Comparison of ENCODE assay signal across 12 cellular contexts in genomic region chr15:33152502-33153109, GRCh38. TPM values are rescaled to one million over a fixed set of nuclear protein-coding genes. Genes with fewer than 3 reads are reported as not detected.
DNase-seq lines count a peak whose midpoint lies in the region; ATAC-seq and TF ChIP-seq lines count a peak whose summit lies in the region.
"Had no signal": no experiment of that assay in that cellular context is flagged by ENCODE, and none has a peak within 500 bp of the region (broad histone marks: within the 10 kb centered on the region; RNA-seq: fewer than 3 reads in every experiment).

No MANE protein-coding gene starts in this region.

- CTCF ChIA-PET in activated CD4-positive, alpha-beta memory T cell treated with anti-CD3 and anti-CD28 coated beads for 36 hours (lab: Charles Lee): no interaction called here

- no CpG with 5 or more reads among the region's 5 CpGs for WGBS in mesendoderm (ENCODE audit: extremely low coverage, insufficient coverage, low lambda C conversion rate)

- H3K27me3 Mint-ChIP-seq in CD14-positive monocyte (ENCODE audit: low read depth in 3 of 3) (peaks cover 0 to 2% (median 2%) of the 10 kb centered on the region in 3 donors), nephron (ENCODE audit: low read depth) (no peaks in the 10 kb centered on the region), natural killer cell (ENCODE audit: low read depth in 2 of 2) (peaks cover 15 to 37% of the 10 kb centered on the region in 2 donors)
- peaks cover 7% of the 10 kb centered on the region for H3K27me3 Mint-ChIP-seq in activated CD4-positive, alpha-beta memory T cell treated with anti-CD3 and anti-CD28 coated beads for 36 hours
- H3K27me3 Mint-ChIP-seq: CD4-positive, alpha-beta T cell had no signal

- H4K5ac ChIP-seq in mesendoderm (ENCODE audit: low read length): no peak overlapping the region

- H3K4me1 Mint-ChIP-seq in CD14-positive monocyte (peaks cover 80% of the 10 kb centered on the region), nephron (peaks cover 12% of the 10 kb centered on the region), natural killer cell (peaks cover 13 to 24% of the 10 kb centered on the region in 2 donors)
- peaks cover 8% of the 10 kb centered on the region for H3K4me1 Mint-ChIP-seq in activated CD4-positive, alpha-beta memory T cell treated with anti-CD3 and anti-CD28 coated beads for 36 hours (ENCODE audit: low read depth)
- H3K4me1 Mint-ChIP-seq: endodermal cell had no signal

- DNase-seq in CD14-positive monocyte (ENCODE audit: low spot score) (no peak), RPMI7951 (ENCODE audit: low read depth) (peak; percentile 77), epithelial cell of proximal tubule (ENCODE audit: low read depth) (peak; percentile 46), mesendoderm (no peak), natural killer cell (no peak)
- no peak for DNase-seq in activated CD4-positive, alpha-beta memory T cell treated with anti-CD3 and anti-CD28 coated beads for 36 hours
- DNase-seq: CD4-positive, alpha-beta T cell; endodermal cell; NCI-H2029 had no signal

- H3K4ac ChIP-seq in mesendoderm (ENCODE audit: low read depth, low read length): no peak overlapping the region

- intact Hi-C loops in CD14-positive monocyte (cut with micrococcal nuclease): loop anchor here in 1 of 2 donors (5.0 kb wide), 1 partner anchor 45 kb away; no protein-coding TSS in a partner anchor
- intact Hi-C loops in natural killer cell (cut with micrococcal nuclease): no loop called here
- intact Hi-C loops in activated CD4-positive, alpha-beta memory T cell treated with anti-CD3 and anti-CD28 coated beads for 36 hours (cut with micrococcal nuclease): no loop called here

- H2BK15ac ChIP-seq in mesendoderm (replicated peaks; ENCODE audit: low read depth): no peak overlapping the region

- no peaks in the 10 kb centered on the region for H3K27me3 ChIP-seq in mesendoderm (ENCODE audit: insufficient read depth, low read length, poor library complexity)

- no peak overlapping the region for H4K8ac ChIP-seq in mesendoderm (ENCODE audit: low read depth, low read length)

- no peaks in the 10 kb centered on the region for H3K79me1 ChIP-seq in mesendoderm (ENCODE audit: low read length)

- no peak overlapping the region for H3K4me3 ChIP-seq in epithelial cell of proximal tubule (ENCODE audit: low read depth, low read length)
- no peak overlapping the region for H3K4me3 ChIP-seq in mesendoderm (ENCODE audit: low read length)

- no peak for TF ChIP-seq CTCF in CD14-positive monocyte (IDR thresholded peaks at IDR 0.05)
- TF ChIP-seq CTCF in epithelial cell of proximal tubule (conservative IDR thresholded peaks at IDR 0.05; ENCODE audit: low read depth, low read length): no peak
- no peak for TF ChIP-seq CTCF in nephron (IDR thresholded peaks at IDR 0.05; ENCODE audit: unreplicated experiment in 3 of 3)
- no peak for TF ChIP-seq CTCF in natural killer cell (IDR thresholded peaks at IDR 0.05)

- H3K56ac ChIP-seq in mesendoderm (ENCODE audit: low read length): no peak overlapping the region

- no peak overlapping the region for H2BK5ac ChIP-seq in mesendoderm (ENCODE audit: low read length)

- H3K79me2 ChIP-seq in mesendoderm (ENCODE audit: control insufficient read depth, insufficient read depth, low read length): no peaks in the 10 kb centered on the region

- H3K27ac Mint-ChIP-seq in CD14-positive monocyte (peak overlapping the region; percentile 69 to 98 (median 94)), nephron (peak overlapping the region in 2 of 3 experiments; percentile 13 to 95), natural killer cell (no peak overlapping the region)
- H3K27ac Mint-ChIP-seq in activated CD4-positive, alpha-beta memory T cell treated with anti-CD3 and anti-CD28 coated beads for 36 hours: no peak overlapping the region
- H3K27ac Mint-ChIP-seq: CD4-positive, alpha-beta T cell; endodermal cell; T-helper 1 cell treated with Interleukin-12 subunit alpha and Interleukin-12 subunit beta and Interleukin-4 antibody, amounts not matched to agents 30 μg/mL and 1 μg/mL, for 36 hours had no signal

- POLR2A ChIA-PET in activated CD4-positive, alpha-beta memory T cell treated with anti-CD3 and anti-CD28 coated beads for 36 hours (lab: Charles Lee): no interaction called here

- H3K23ac ChIP-seq in mesendoderm (ENCODE audit: low read length): no peak overlapping the region

- H3K4me3 Mint-ChIP-seq in CD14-positive monocyte (peak overlapping the region; percentile 45 to 78), nephron (peak overlapping the region in 1 of 3 experiments; percentile 17), natural killer cell (no peak overlapping the region)
- no peak overlapping the region for H3K4me3 Mint-ChIP-seq in activated CD4-positive, alpha-beta memory T cell treated with anti-CD3 and anti-CD28 coated beads for 36 hours
- H3K4me3 Mint-ChIP-seq: CD4-positive, alpha-beta T cell; endodermal cell; T-helper 1 cell treated with Interleukin-12 subunit alpha and Interleukin-12 subunit beta and Interleukin-4 antibody, amounts not matched to agents 30 μg/mL and 1 μg/mL, for 36 hours had no signal

- H2AK5ac ChIP-seq in mesendoderm (ENCODE audit: low read length): no peak overlapping the region

- no peak overlapping the region for H3K18ac ChIP-seq in mesendoderm (ENCODE audit: low read length)

- no peak overlapping the region for H3K4me2 ChIP-seq in mesendoderm (ENCODE audit: low read length)

- no peak overlapping the region for H3K9ac ChIP-seq in mesendoderm (ENCODE audit: low read length)

- peaks cover 0 to 4% (median 0%) of the 10 kb centered on the region in 7 donors for H3K9me3 Mint-ChIP-seq in CD14-positive monocyte
- no peaks in the 10 kb centered on the region for H3K9me3 Mint-ChIP-seq in nephron
- H3K9me3 Mint-ChIP-seq in natural killer cell: no peaks in the 10 kb centered on the region
- no peaks in the 10 kb centered on the region for H3K9me3 Mint-ChIP-seq in activated CD4-positive, alpha-beta memory T cell treated with anti-CD3 and anti-CD28 coated beads for 36 hours
- H3K9me3 Mint-ChIP-seq: CD4-positive, alpha-beta T cell; endodermal cell; T-helper 1 cell treated with Interleukin-12 subunit alpha and Interleukin-12 subunit beta and Interleukin-4 antibody, amounts not matched to agents 30 μg/mL and 1 μg/mL, for 36 hours had no signal

- no peaks in the 10 kb centered on the region for H3K4me1 ChIP-seq in mesendoderm (ENCODE audit: control insufficient read depth, low read depth, low read length)

- peaks cover 0 to 3% of the 10 kb centered on the region in 2 donors for H3K36me3 Mint-ChIP-seq in CD14-positive monocyte
- no peaks in the 10 kb centered on the region for H3K36me3 Mint-ChIP-seq in nephron (ENCODE audit: low read depth)
- no peaks in the 10 kb centered on the region for H3K36me3 Mint-ChIP-seq in natural killer cell
- no peaks in the 10 kb centered on the region for H3K36me3 Mint-ChIP-seq in activated CD4-positive, alpha-beta memory T cell treated with anti-CD3 and anti-CD28 coated beads for 36 hours

- H3K36me3 ChIP-seq in mesendoderm (ENCODE audit: control insufficient read depth, insufficient read depth, low read length): no peaks in the 10 kb centered on the region

- H3K27ac ChIP-seq in mesendoderm (ENCODE audit: low read depth, low read length): no peak overlapping the region

- ATAC-seq in natural killer cell (no peak), HG03457 (IDR thresholded peaks at IDR 0.05; ENCODE audit: unreplicated experiment) (no peak)

- no peak overlapping the region for H2BK120ac ChIP-seq in mesendoderm (ENCODE audit: low read depth, low read length)

RNA-seq across cellular contexts. Expression of gene FMN1, which starts 41.9 kb away (rescaled TPM):
- under 1 TPM; 0.28 to 0.34 TPM for polyA plus RNA-seq in CD14-positive monocyte
- 5.0 and 5.8 TPM in 2 replicates for total RNA-seq in RPMI7951 (2014; rRNA removed; shearing (Covaris generic))
- 2.7 and 4.3 TPM in 2 replicates for total RNA-seq in epithelial cell of proximal tubule
- 1.7 TPM for polyA plus RNA-seq in mesendoderm (2013, experiment 1 of 2)
- 1.3 TPM for polyA plus RNA-seq in mesendoderm (2013, experiment 2 of 2)
- total RNA-seq in natural killer cell: 10 to 100 TPM in 1 of 3 donors, 1 to 10 TPM in 2; 2.0 to 19.2 (median 2.2) TPM
- under 1 TPM in 1 of 2 experiments, not detected in 1; 0.05 TPM for total RNA-seq in activated CD4-positive, alpha-beta memory T cell treated with anti-CD3 and anti-CD28 coated beads for 36 hours

Comparison
In these comparisons a context has a peak if more than half of its experiments do, and no peak if none do; other contexts are left out.
1. DNase-seq: peak in RPMI7951 (single experiment) and epithelial cell of proximal tubule (single experiment); none in CD14-positive monocyte (single experiment), mesendoderm (single experiment), natural killer cell (single experiment) and activated CD4-positive, alpha-beta memory T cell treated with anti-CD3 and anti-CD28 coated beads for 36 hours (single experiment).
2. H3K27ac Mint-ChIP-seq: peak in CD14-positive monocyte (7 of 7) and nephron (2 of 3); none in natural killer cell (0 of 2) and activated CD4-positive, alpha-beta memory T cell treated with anti-CD3 and anti-CD28 coated beads for 36 hours (single experiment).
3. H3K4me3 Mint-ChIP-seq: peak in CD14-positive monocyte (2 of 2); none in natural killer cell (single experiment) and activated CD4-positive, alpha-beta memory T cell treated with anti-CD3 and anti-CD28 coated beads for 36 hours (single experiment).